ENCODE assay signal across 9 cellular contexts in the genomic region with DNA sequence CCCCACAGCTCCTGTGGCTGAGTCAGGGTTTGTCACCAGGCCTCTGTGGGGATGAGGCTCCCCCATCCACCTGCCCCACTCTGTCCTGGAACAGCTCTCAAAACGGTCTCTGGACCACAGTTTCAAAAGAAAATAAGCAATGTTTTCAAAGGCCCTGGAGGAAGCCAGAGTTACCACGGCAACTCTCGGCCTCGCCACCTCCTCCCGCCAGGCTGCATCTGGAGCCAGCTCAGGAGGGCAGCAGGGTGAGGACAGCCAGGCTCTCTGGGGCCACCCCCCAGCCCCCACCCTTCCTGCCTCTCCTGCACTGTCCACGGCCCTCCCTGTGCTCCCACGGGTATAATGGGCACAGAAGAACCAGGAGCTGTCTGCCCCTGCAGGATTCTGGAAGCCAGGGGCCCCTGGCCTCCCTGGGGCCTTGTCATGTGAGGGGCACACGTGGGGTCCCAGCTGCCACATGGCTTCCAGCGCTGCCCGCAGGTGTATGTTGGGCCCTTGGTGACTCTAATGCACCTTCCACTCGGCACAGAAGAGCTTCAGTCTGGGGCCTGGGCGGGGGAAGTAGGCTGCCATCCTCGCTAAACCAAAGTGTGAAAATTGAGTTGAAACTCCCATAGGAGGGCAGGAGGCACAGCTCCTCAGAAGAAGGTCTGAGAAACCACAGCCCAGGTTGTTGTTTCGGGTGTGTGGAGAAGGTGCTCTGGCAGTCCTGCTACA. TPM values are rescaled to one million over a fixed set of nuclear protein-coding genes. Genes with fewer than 3 reads are reported as not detected.
DNase-seq lines count a peak whose midpoint lies in the region; ATAC-seq lines count a peak whose summit lies in the region.
"Had no signal": no experiment of that assay in that cellular context is flagged by ENCODE, and none has a peak within 500 bp of the region (broad histone marks: within the 10 kb centered on the region; RNA-seq: fewer than 3 reads in every experiment).

No MANE protein-coding gene starts in this region.

- no peak overlapping the region for H3K4me2 ChIP-seq in GM23248 (ENCODE audit: unreplicated experiment)

- peak overlapping the region; percentile 36; the same call in 1 of the 2 replicates for H3K27ac ChIP-seq in GM23248
- H3K27ac ChIP-seq in muscle layer of duodenum (ENCODE audit: low read length), result peak overlapping the region; percentile 43

- H3K9me2 ChIP-seq in GM23248 (ENCODE audit: insufficient read depth), result no peaks in the 10 kb centered on the region

- peaks cover 57% of the 10 kb centered on the region for H3K4me1 Mint-ChIP-seq in central memory CD8-positive, alpha-beta T cell

- H3K9me3 Mint-ChIP-seq in central memory CD8-positive, alpha-beta T cell, result no peaks in the 10 kb centered on the region

- peak overlapping the region; percentile 83 for H3K4me3 Mint-ChIP-seq in central memory CD8-positive, alpha-beta T cell

- H4K20me1 ChIP-seq in GM23248 (ENCODE audit: insufficient read depth), result peaks cover 5% of the 10 kb centered on the region; the same call in 1 of the 2 replicates

- no peaks in the 10 kb centered on the region for H3K27me3 Mint-ChIP-seq in central memory CD8-positive, alpha-beta T cell

- peaks cover 97% of the 10 kb centered on the region for H3K79me2 ChIP-seq in GM23248 (ENCODE audit: insufficient read depth)

- peak; percentile 63 for ATAC-seq in central memory CD8-positive, alpha-beta T cell (replicated peaks; ENCODE audit: extremely low read depth, poor library complexity, severe bottlenecking)
- ATAC-seq in HG02610 (IDR thresholded peaks at IDR 0.05; ENCODE audit: unreplicated experiment), result no peak
- no peak for ATAC-seq in GM19324 (IDR thresholded peaks at IDR 0.05; ENCODE audit: low FRiP score, unreplicated experiment)

- H2AFZ ChIP-seq in GM23248, result no peak overlapping the region

- in situ Hi-C loops in GM23248 (cut with MboI), result no loop called here

- H3K4me1 ChIP-seq in GM23248 (ENCODE audit: insufficient read depth), result peaks cover 30% of the 10 kb centered on the region
- H3K4me1 ChIP-seq in muscle layer of duodenum (ENCODE audit: control insufficient read depth in 1 of 2, insufficient read depth in 2 of 2, low read length in 2 of 2), result peaks cover 35 to 98% of the 10 kb centered on the region in 2 donors

- peak overlapping the region; percentile 32; the same call in 1 of the 2 replicates for H3K9ac ChIP-seq in GM23248

- H3K36me3 Mint-ChIP-seq in central memory CD8-positive, alpha-beta T cell (ENCODE audit: insufficient read depth), result peaks cover 55% of the 10 kb centered on the region

- WGBS in GM23248 (ENCODE audit: low coverage in 1 of 2, low lambda C conversion rate in 2 of 2, missing lambda C conversion rate in 2 of 2), 2 experiments, result 41 to 46% methylated on average over 14 of the region's 14 CpGs

- no peaks in the 10 kb centered on the region for H3K27me3 ChIP-seq in GM23248 (replicated peaks; ENCODE audit: insufficient read depth)
- no peaks in the 10 kb centered on the region for H3K27me3 ChIP-seq in muscle layer of duodenum (ENCODE audit: low read depth, low read length)

- DNase-seq in A172 (ENCODE audit: low spot score) (peak; percentile 42), GM23248 (peak; percentile 60), NCI-H524 (lab: John Stamatoyannopoulos, UW) (no peak), NCI-H1436 treated with DMSO at 0.1 percent for 48 hours (lab: John Stamatoyannopoulos, UW) (no peak)
- DNase-seq in central memory CD8-positive, alpha-beta T cell (ENCODE audit: low spot score in 2 of 2), result peak in 1 of 2 donors; percentile 58
- DNase-seq: Kasumi-1 had no signal

- H3K36me3 ChIP-seq in GM23248 (ENCODE audit: low read depth) (no peaks in the 10 kb centered on the region), muscle layer of duodenum (ENCODE audit: control insufficient read depth in 1 of 2, insufficient read depth in 2 of 2, low read length in 2 of 2) (peaks cover 0 to 18% of the 10 kb centered on the region in 2 donors)

- H3F3A ChIP-seq in GM23248 (ENCODE audit: insufficient read depth), result 0 out of 2 replicates have a peak, but pooled peaks cover 2% of the 10 kb centered on the region

- H3K4me3 ChIP-seq in GM23248 (no peak overlapping the region), muscle layer of duodenum (ENCODE audit: low read depth in 1 of 2, low read length in 2 of 2) (peak overlapping the region in 1 of 2 donors; percentile 11)

- peak overlapping the region; percentile 88 for H3K27ac Mint-ChIP-seq in central memory CD8-positive, alpha-beta T cell (ENCODE audit: low read depth)

- H3K9me3 ChIP-seq in GM23248 (ENCODE audit: low read depth) (no peaks in the 10 kb centered on the region), muscle layer of duodenum (ENCODE audit: control insufficient read depth in 1 of 2, low read length in 2 of 2) (no peaks in the 10 kb centered on the region)

RNA-seq across cellular contexts. Expression of a gene that starts 10.3 kb away (rescaled TPM):
- 288 and 342 TPM in 2 replicates for total RNA-seq in A172 (2014; rRNA removed; shearing (Covaris generic))
- total RNA-seq in GM23248 (2014; rRNA removed; shearing (Covaris generic)), result 363 and 434 TPM in 2 replicates
- 66.8 and 67.6 TPM in 2 replicates for polyA plus RNA-seq in GM23248 (2016; fragmentation: Nextera tagmentation; extraction: Ambion mirVana)

RNA-seq across cellular contexts. Expression of a gene that starts 13.1 kb away (rescaled TPM):
- total RNA-seq in A172 (2014; rRNA removed; shearing (Covaris generic)), result 69.7 and 99.8 TPM in 2 replicates
- 44.4 and 50.3 TPM in 2 replicates for total RNA-seq in GM23248 (2014; rRNA removed; shearing (Covaris generic))
- 61.8 and 69.8 TPM in 2 replicates for polyA plus RNA-seq in GM23248 (2016; fragmentation: Nextera tagmentation; extraction: Ambion mirVana)

RNA-seq across cellular contexts. Expression of a gene that starts 56.9 kb away (rescaled TPM):
- not detected in 2 replicates for total RNA-seq in A172 (2014; rRNA removed; shearing (Covaris generic))
- total RNA-seq in GM23248 (2014; rRNA removed; shearing (Covaris generic)), result not detected in 2 replicates
- not detected in 2 replicates for polyA plus RNA-seq in GM23248 (2016; fragmentation: Nextera tagmentation; extraction: Ambion mirVana)

RNA-seq across cellular contexts. Expression of a gene that starts 57.4 kb away (rescaled TPM):
- 1.9 and 3.5 TPM in 2 replicates for total RNA-seq in A172 (2014; rRNA removed; shearing (Covaris generic))
- not detected in 2 replicates for total RNA-seq in GM23248 (2014; rRNA removed; shearing (Covaris generic))
- not detected in 2 replicates for polyA plus RNA-seq in GM23248 (2016; fragmentation: Nextera tagmentation; extraction: Ambion mirVana)

Comparison
In these comparisons a context has a peak if more than half of its experiments do, and no peak if none do; other contexts are left out.
1. DNase-seq: peak in A172 (single experiment) and GM23248 (single experiment); none in NCI-H524 (0 of 2) and NCI-H1436 treated with DMSO at 0.1 percent for 48 hours (single experiment).